31 cellular contexts compared by ENCODE assay signal in the genomic region with DNA sequence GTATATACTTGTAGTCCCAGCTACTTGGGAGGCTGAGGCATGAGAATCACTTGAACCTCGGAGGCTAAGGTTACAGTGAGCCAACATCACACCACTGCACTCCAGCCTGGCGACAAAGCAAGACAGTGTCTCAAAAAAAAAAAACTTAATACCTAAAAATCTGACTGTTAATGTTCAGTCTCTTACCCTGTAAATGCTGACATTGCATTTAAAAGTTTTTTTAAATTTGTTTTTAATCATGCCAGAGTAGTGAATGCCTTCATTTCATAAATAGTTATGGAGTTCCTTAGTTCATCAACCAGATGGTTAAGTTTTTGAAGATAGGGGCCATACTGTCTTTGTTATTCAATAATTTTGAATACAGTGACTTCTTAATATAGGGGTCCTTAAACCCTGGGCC.
"Had no signal": no experiment of that assay in that cellular context is flagged by ENCODE, and none has a peak within 500 bp of the region (broad histone marks: within the 10 kb centered on the region; RNA-seq: fewer than 3 reads in every experiment).

No MANE protein-coding gene starts in this region.

- ATAC-seq: activated CD4-positive, alpha-beta T cell treated with anti-CD3 and anti-CD28 coated beads for 36 hours; activated CD8-positive, alpha-beta T cell treated with anti-CD3 and anti-CD28 coated beads for 36 hours; activated T-cell treated with anti-CD3 and anti-CD28 coated beads, Interleukin-2, amount 50 U/mL, for 4 hours; activated T-helper 17 cell treated with anti-CD3 and anti-CD28 coated beads, Interleukin-2, amount 50 U/mL, for 72 hours; effector memory CD8-positive, alpha-beta T cell; gastroesophageal sphincter; heart right ventricle had no signal

- H3K4me3 ChIP-seq: esophagus squamous epithelium, gastroesophageal sphincter, heart right ventricle had no signal

- FAIRE-seq: astrocyte, bronchial epithelial cell, colon, endothelial cell of umbilical vein had no signal

- H3K9me3 ChIP-seq: esophagus squamous epithelium, gastroesophageal sphincter, heart right ventricle had no signal

- H3K27me3 ChIP-seq: brain microvascular endothelial cell, esophagus squamous epithelium, gastroesophageal sphincter, heart right ventricle had no signal

- H3K27ac ChIP-seq: brain microvascular endothelial cell, epithelial cell of prostate, esophagus squamous epithelium, gastroesophageal sphincter, heart right ventricle had no signal

- H3K4me1 ChIP-seq: esophagus squamous epithelium had no signal

- DNase-seq: activated CD4-positive, alpha-beta T cell treated with anti-CD3 and anti-CD28 coated beads for 36 hours; activated CD4-positive, alpha-beta T cell treated with anti-CD3 and anti-CD28 coated beads, Interleukin-2, amount 50 U/mL, for 1 hour; activated CD4-positive, alpha-beta T cell treated with anti-CD3 and anti-CD28 coated beads, Interleukin-2, amount 50 U/mL, for 48 hours; activated CD4-positive, CD25-positive, alpha-beta regulatory T cell; activated CD4-positive, CD25-positive, alpha-beta regulatory T cell treated with anti-CD3 and anti-CD28 coated beads, Interleukin-2, amount 50 U/mL, for 72 hours; activated CD8-positive, alpha-beta memory T cell treated with anti-CD3 and anti-CD28 coated beads for 24 hours; activated CD8-positive, alpha-beta T cell treated with anti-CD3 and anti-CD28 coated beads for 36 hours; activated effector memory CD4-positive, alpha-beta T cell treated with Interleukin-2 at 50 U/mL for 16 hours; activated gamma-delta T cell treated with Interleukin-2 at 50 U/mL for 16 hours; activated naive CD4-positive, alpha-beta T cell treated with anti-CD3 and anti-CD28 coated beads, Interleukin-2, amount 50 U/mL, for 16 hours; activated naive CD4-positive, alpha-beta T cell treated with Interleukin-2 at 50 U/mL for 16 hours; activated T-cell treated with anti-CD3 and anti-CD28 coated beads, Interleukin-2, amount 50 U/mL, for 4 hours; amniotic stem cell; anterior cingulate cortex; brain microvascular endothelial cell; cortex of kidney; dermis blood vessel endothelial cell; effector CD4-positive, alpha-beta T cell; effector memory CD8-positive, alpha-beta T cell; esophagus squamous epithelium; foreskin melanocyte; heart right ventricle; T-helper 1 cell; T-helper 2 cell had no signal

- H3K36me3 ChIP-seq: brain microvascular endothelial cell had no signal
